ENCODE assay signal across 1 cellular context in the genomic region with DNA sequence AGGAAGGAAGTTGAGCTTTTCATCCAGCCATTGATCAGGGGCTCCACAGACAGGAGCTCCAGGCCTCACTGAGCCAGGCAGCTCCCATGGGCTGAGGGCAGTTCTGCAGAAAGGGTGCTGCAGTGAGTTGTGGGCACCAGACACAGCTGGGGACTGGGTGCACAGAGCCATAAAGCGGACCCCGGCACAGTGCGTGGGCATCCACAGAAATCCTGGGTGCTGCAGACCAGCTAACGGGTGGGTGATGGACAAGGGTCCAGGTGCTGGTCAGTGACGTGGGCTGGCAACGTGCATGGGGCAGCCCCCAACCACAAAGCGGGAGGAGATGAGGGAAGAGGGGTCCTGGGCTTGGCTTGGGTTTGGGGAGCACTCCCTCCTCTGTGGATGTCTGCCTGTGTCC.
TF ChIP-seq lines count a peak whose summit lies in the region.

No MANE protein-coding gene starts in this region.

TF ChIP-seq in H1, 55 proteins besides CTCF, POLR2A, EP300 and RAD21 (continued from another document):
- TF ChIP-seq SAP30 (IDR thresholded peaks at IDR 0.05; ENCODE audit: insufficient read depth, insufficient replicate concordance, low read length) (no peak), BACH1 (IDR thresholded peaks at IDR 0.05; ENCODE audit: low read length) (no peak)
